23 cellular contexts compared by ENCODE assay signal in genomic region chr1:22629886-22630285, GRCh38. TPM values are rescaled to one million over a fixed set of nuclear protein-coding genes. Genes with fewer than 3 reads are reported as not detected.
"Had no signal": no experiment of that assay in that cellular context is flagged by ENCODE, and none has a peak within 500 bp of the region (broad histone marks: within the 10 kb centered on the region; RNA-seq: fewer than 3 reads in every experiment).

No MANE protein-coding gene starts in this region.

- H3K36me3 ChIP-seq: ascending aorta, cardiac muscle cell had no signal

- ATAC-seq: activated CD4-positive, alpha-beta T cell treated with anti-CD3 and anti-CD28 coated beads for 36 hours; activated CD8-positive, alpha-beta T cell treated with anti-CD3 and anti-CD28 coated beads, Interleukin-2, amount 10 ng/mL, durations not matched to agents 7 days and 5 days; activated naive CD4-positive, alpha-beta T cell treated with anti-CD3 and anti-CD28 coated beads, Interleukin-2, amount 50 U/mL, for 72 hours; activated naive CD8-positive, alpha-beta T cell treated with anti-CD3 and anti-CD28 coated beads, Interleukin-2, amount 50 U/mL, for 24 hours; body of pancreas; T-helper 17 cell had no signal

- H3K36me3 Mint-ChIP-seq: activated naive CD4-positive, alpha-beta T cell treated with anti-CD3 and anti-CD28 coated beads, Interleukin-2, amount 50 U/mL, for 72 hours had no signal

- H3K4me3 ChIP-seq: ascending aorta, body of pancreas, cardiac muscle cell, PC-9 had no signal

- DNase-seq: activated CD4-positive, alpha-beta T cell treated with anti-CD3 and anti-CD28 coated beads for 36 hours; activated CD8-positive, alpha-beta T cell treated with anti-CD3 and anti-CD28 coated beads, Interleukin-2, amount 10 ng/mL, durations not matched to agents 7 days and 5 days; activated effector memory CD4-positive, alpha-beta T cell treated with anti-CD3 and anti-CD28 coated beads, Interleukin-2, amount 50 U/mL, for 16 hours; activated naive CD4-positive, alpha-beta T cell treated with Interleukin-2 at 50 U/mL for 16 hours; activated naive CD8-positive, alpha-beta T cell treated with anti-CD3 and anti-CD28 coated beads, Interleukin-2, amount 50 U/mL, for 24 hours; activated T-cell treated with anti-CD3 and anti-CD28 coated beads, Interleukin-2, amount 50 U/mL, for 24 hours; amniotic stem cell; body of pancreas; MM.1S; NCI-H1105; NCI-H1436; NCI-H1694 treated with DMSO at 0.1 percent for 48 hours; NCI-H2029 treated with DMSO at 0.1 percent for 48 hours; NCI-H446; NCI-H524; SIG-M5; T-helper 17 cell; T1000 had no signal

- FAIRE-seq: TTC549 had no signal

- H3K9me3 ChIP-seq: ascending aorta, body of pancreas had no signal

- H3K4me1 Mint-ChIP-seq: activated CD4-positive, alpha-beta T cell treated with anti-CD3 and anti-CD28 coated beads for 36 hours; activated naive CD8-positive, alpha-beta T cell treated with anti-CD3 and anti-CD28 coated beads, Interleukin-2, amount 50 U/mL, for 24 hours had no signal

- H3K4me3 Mint-ChIP-seq: activated CD4-positive, alpha-beta T cell treated with anti-CD3 and anti-CD28 coated beads for 36 hours; activated CD8-positive, alpha-beta T cell treated with anti-CD3 and anti-CD28 coated beads, Interleukin-2, amount 10 ng/mL, durations not matched to agents 7 days and 5 days; activated naive CD8-positive, alpha-beta T cell treated with anti-CD3 and anti-CD28 coated beads, Interleukin-2, amount 50 U/mL, for 24 hours; activated T-cell treated with anti-CD3 and anti-CD28 coated beads, Interleukin-2, amount 50 U/mL, for 24 hours; T-helper 17 cell had no signal

- H3K4me2 ChIP-seq: PC-9 had no signal

- H3K27me3 ChIP-seq: ascending aorta, body of pancreas had no signal

- H3K27ac Mint-ChIP-seq: activated CD4-positive, alpha-beta T cell treated with anti-CD3 and anti-CD28 coated beads for 36 hours; activated CD8-positive, alpha-beta T cell treated with anti-CD3 and anti-CD28 coated beads, Interleukin-2, amount 10 ng/mL, durations not matched to agents 7 days and 5 days; activated naive CD4-positive, alpha-beta T cell treated with anti-CD3 and anti-CD28 coated beads, Interleukin-2, amount 50 U/mL, for 72 hours; activated naive CD8-positive, alpha-beta T cell treated with anti-CD3 and anti-CD28 coated beads, Interleukin-2, amount 50 U/mL, for 24 hours; activated T-cell treated with anti-CD3 and anti-CD28 coated beads, Interleukin-2, amount 50 U/mL, for 24 hours; T-helper 17 cell had no signal

- H2AFZ ChIP-seq: PC-9 had no signal

- H3K4me1 ChIP-seq: ascending aorta had no signal

- H3K9me3 Mint-ChIP-seq: activated naive CD4-positive, alpha-beta T cell treated with anti-CD3 and anti-CD28 coated beads, Interleukin-2, amount 50 U/mL, for 72 hours; activated naive CD8-positive, alpha-beta T cell treated with anti-CD3 and anti-CD28 coated beads, Interleukin-2, amount 50 U/mL, for 24 hours; activated T-cell treated with anti-CD3 and anti-CD28 coated beads, Interleukin-2, amount 50 U/mL, for 24 hours had no signal

- H3K27ac ChIP-seq: ascending aorta, body of pancreas, cardiac muscle cell, PC-9 had no signal

RNA-seq across cellular contexts. Expression of gene C1QA, which starts 6.5 kb away (rescaled TPM):
- total RNA-seq: activated CD4-positive, alpha-beta T cell treated with anti-CD3 and anti-CD28 coated beads for 36 hours; activated CD8-positive, alpha-beta T cell treated with anti-CD3 and anti-CD28 coated beads, Interleukin-2, amount 10 ng/mL, durations not matched to agents 7 days and 5 days; activated naive CD4-positive, alpha-beta T cell treated with anti-CD3 and anti-CD28 coated beads, Interleukin-2, amount 50 U/mL, for 72 hours; cardiac muscle cell; PC-9; T-helper 17 cell had no signal

RNA-seq across cellular contexts. Expression of gene C1QC, which starts 13.5 kb away (rescaled TPM):
- total RNA-seq: activated CD4-positive, alpha-beta T cell treated with anti-CD3 and anti-CD28 coated beads for 36 hours; activated CD8-positive, alpha-beta T cell treated with anti-CD3 and anti-CD28 coated beads, Interleukin-2, amount 10 ng/mL, durations not matched to agents 7 days and 5 days; activated naive CD4-positive, alpha-beta T cell treated with anti-CD3 and anti-CD28 coated beads, Interleukin-2, amount 50 U/mL, for 72 hours; cardiac muscle cell; PC-9; T-helper 17 cell had no signal

RNA-seq across cellular contexts. Expression of gene C1QB, which starts 23.1 kb away (rescaled TPM):
- total RNA-seq: activated CD4-positive, alpha-beta T cell treated with anti-CD3 and anti-CD28 coated beads for 36 hours; activated CD8-positive, alpha-beta T cell treated with anti-CD3 and anti-CD28 coated beads, Interleukin-2, amount 10 ng/mL, durations not matched to agents 7 days and 5 days; activated naive CD4-positive, alpha-beta T cell treated with anti-CD3 and anti-CD28 coated beads, Interleukin-2, amount 50 U/mL, for 72 hours; cardiac muscle cell; PC-9; T-helper 17 cell had no signal
